ENCODE assay signal across 17 cellular contexts in genomic region chr11:8828055-8828454, GRCh38.
"Had no signal": no experiment of that assay in that cellular context is flagged by ENCODE, and none has a peak within 500 bp of the region (broad histone marks: within the 10 kb centered on the region; RNA-seq: fewer than 3 reads in every experiment).

No MANE protein-coding gene starts in this region.

- H3K27me3 ChIP-seq: pancreas, thyroid gland had no signal

- ATAC-seq: effector memory CD8-positive, alpha-beta T cell; mucosa of descending colon; naive thymus-derived CD4-positive, alpha-beta T cell; stimulated activated effector memory CD8-positive, alpha-beta T cell treated with anti-CD3 and anti-CD28 coated beads, Interleukin-12 subunit alpha, Interleukin-12 subunit beta, amount 100 ng/mL, for 72 hours; WTC11 had no signal

- H3K36me3 Mint-ChIP-seq: activated naive CD4-positive, alpha-beta T cell treated with anti-CD3 and anti-CD28 coated beads, Interleukin-2, amount 10 ng/mL, durations not matched to agents 7 days and 5 days; naive thymus-derived CD4-positive, alpha-beta T cell; stimulated activated effector memory CD8-positive, alpha-beta T cell treated with anti-CD3 and anti-CD28 coated beads, Interleukin-12 subunit alpha, Interleukin-12 subunit beta, amount 100 ng/mL, for 72 hours; WTC11 had no signal

- H3K9me3 ChIP-seq: mucosa of descending colon, pancreas, thyroid gland had no signal

- H3K4me3 Mint-ChIP-seq: activated naive CD4-positive, alpha-beta T cell treated with anti-CD3 and anti-CD28 coated beads, Interleukin-2, amount 10 ng/mL, durations not matched to agents 7 days and 5 days; effector memory CD8-positive, alpha-beta T cell; naive thymus-derived CD4-positive, alpha-beta T cell; stimulated activated effector memory CD8-positive, alpha-beta T cell treated with anti-CD3 and anti-CD28 coated beads, Interleukin-12 subunit alpha, Interleukin-12 subunit beta, amount 100 ng/mL, for 72 hours; WTC11 had no signal

- DNase-seq: activated CD4-positive, alpha-beta T cell treated with anti-CD3 and anti-CD28 coated beads for 4 hours; activated naive CD4-positive, alpha-beta T cell treated with anti-CD3 and anti-CD28 coated beads, Interleukin-2, amount 10 ng/mL, durations not matched to agents 7 days and 5 days; dermis blood vessel endothelial cell; effector memory CD8-positive, alpha-beta T cell; kidney glomerular epithelial cell; mucosa of descending colon; naive thymus-derived CD4-positive, alpha-beta T cell; pancreas; T-helper 2 cell had no signal

- H3K4me1 ChIP-seq: pancreas had no signal

- H3K27ac ChIP-seq: epithelial cell of prostate, pancreas, thyroid gland had no signal

- H3K4me1 Mint-ChIP-seq: stimulated activated effector memory CD8-positive, alpha-beta T cell treated with anti-CD3 and anti-CD28 coated beads, Interleukin-12 subunit alpha, Interleukin-12 subunit beta, amount 100 ng/mL, for 72 hours had no signal

- H3K27ac Mint-ChIP-seq: activated naive CD4-positive, alpha-beta T cell treated with anti-CD3 and anti-CD28 coated beads, Interleukin-2, amount 10 ng/mL, durations not matched to agents 7 days and 5 days; effector memory CD8-positive, alpha-beta T cell; naive thymus-derived CD4-positive, alpha-beta T cell; stimulated activated effector memory CD8-positive, alpha-beta T cell treated with anti-CD3 and anti-CD28 coated beads, Interleukin-12 subunit alpha, Interleukin-12 subunit beta, amount 100 ng/mL, for 72 hours; WTC11 had no signal

- H3K36me3 ChIP-seq: pancreas, thyroid gland had no signal

- H3K9me3 Mint-ChIP-seq: activated naive CD4-positive, alpha-beta T cell treated with anti-CD3 and anti-CD28 coated beads, Interleukin-2, amount 10 ng/mL, durations not matched to agents 7 days and 5 days; effector memory CD8-positive, alpha-beta T cell; naive thymus-derived CD4-positive, alpha-beta T cell; stimulated activated effector memory CD8-positive, alpha-beta T cell treated with anti-CD3 and anti-CD28 coated beads, Interleukin-12 subunit alpha, Interleukin-12 subunit beta, amount 100 ng/mL, for 72 hours; WTC11 had no signal

- FAIRE-seq: astrocyte, frontal cortex, pancreas, TTC549 had no signal

- H3K4me3 ChIP-seq: lung, mucosa of descending colon, pancreas, thyroid gland had no signal
